Comparison of ENCODE assay signal across 18 cellular contexts in the genomic region with DNA sequence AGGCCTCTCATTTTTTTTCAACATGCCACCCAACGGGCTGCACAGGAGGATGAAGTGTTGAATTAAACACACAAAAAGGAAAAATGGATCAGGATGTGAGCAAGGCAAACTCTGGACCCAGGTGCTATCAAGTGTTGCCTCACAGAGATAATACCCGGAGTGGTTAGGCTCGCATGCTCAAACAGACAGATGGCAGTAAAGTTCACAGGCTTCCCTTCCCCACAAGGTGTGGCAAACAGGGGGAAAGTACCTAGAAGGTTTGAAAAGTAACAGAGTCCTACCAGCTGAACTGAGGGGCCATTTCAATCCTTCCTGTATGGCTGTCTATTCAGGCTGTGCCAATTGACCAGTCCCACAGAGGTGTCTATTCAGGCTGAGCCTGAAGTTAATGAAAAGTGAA.
DNase-seq lines count a peak whose midpoint lies in the region; ATAC-seq, FAIRE-seq and TF ChIP-seq lines count a peak whose summit lies in the region.
"Had no signal": no experiment of that assay in that cellular context is flagged by ENCODE, and none has a peak within 500 bp of the region (broad histone marks: within the 10 kb centered on the region; RNA-seq: fewer than 3 reads in every experiment).

No MANE protein-coding gene starts in this region.

- no peaks in the 10 kb centered on the region for H3K36me3 ChIP-seq in bronchial epithelial cell (ENCODE audit: control insufficient read depth, insufficient read depth, low read length)
- no peaks in the 10 kb centered on the region for H3K36me3 ChIP-seq in PC-9 (ENCODE audit: low read depth)
- no peaks in the 10 kb centered on the region for H3K36me3 ChIP-seq in SK-N-SH (replicated peaks in 1 of 2; ENCODE audit: control insufficient read depth in 1 of 2, insufficient read depth in 2 of 2, low read length in 1 of 2)
- H3K36me3 ChIP-seq: gastroesophageal sphincter, MG63, spleen, stomach had no signal

- H3K9me3 Mint-ChIP-seq in progenitor cell of endocrine pancreas (ENCODE audit: low read depth), result peaks cover 21% of the 10 kb centered on the region

- DNase-seq in bronchial epithelial cell (ENCODE audit: low read depth), result peak; percentile 11
- no peak for DNase-seq in progenitor cell of endocrine pancreas (ENCODE audit: low spot score, unreplicated experiment)
- no peak for DNase-seq in PC-9
- DNase-seq in SW480 (ENCODE audit: low spot score), result no peak
- DNase-seq in SK-N-SH, result no peak
- DNase-seq: activated T-cell treated with anti-CD3 and anti-CD28 coated beads, Interleukin-2, amount 50 U/mL, for 48 hours; CD4-positive, alpha-beta T cell; MG63; midbrain; NCI-H2081; Right ventricle myocardium superior; spleen; stomach; T1000 had no signal

- H3K4me1 Mint-ChIP-seq in progenitor cell of endocrine pancreas (ENCODE audit: low read depth), result peaks cover 7% of the 10 kb centered on the region

- peaks cover 11% of the 10 kb centered on the region for H3K36me3 Mint-ChIP-seq in progenitor cell of endocrine pancreas (ENCODE audit: insufficient read depth)

- no peak for TF ChIP-seq RAD21 in SK-N-SH (IDR thresholded peaks at IDR 0.05; ENCODE audit: low read length)

- BruUV-seq in PC-9 (replicated peaks; lab: Mats Ljungman, UMichigan), result no TSS peak

- H3F3A ChIP-seq in PC-9 (ENCODE audit: insufficient read depth, low read depth) (no peaks in the 10 kb centered on the region), SK-N-SH (replicated peaks; ENCODE audit: insufficient read depth) (no peaks in the 10 kb centered on the region)

- no peak overlapping the region for H3K9ac ChIP-seq in SK-N-SH

- ATAC-seq in GM18502 (IDR thresholded peaks at IDR 0.05; ENCODE audit: poor library complexity, unreplicated experiment), result peak; percentile 84
- ATAC-seq in GM19397 (IDR thresholded peaks at IDR 0.05; ENCODE audit: unreplicated experiment), result peak; percentile 91
- ATAC-seq in HG03064 (IDR thresholded peaks at IDR 0.05; ENCODE audit: low read depth, unreplicated experiment), result peak; percentile 86
- ATAC-seq: gastroesophageal sphincter had no signal

- no peak overlapping the region for H3K4me2 ChIP-seq in PC-9
- no peak overlapping the region for H3K4me2 ChIP-seq in SK-N-SH

- intact Hi-C loops in PC-9 (cut with micrococcal nuclease; ENCODE audit: unreplicated experiment), result no loop called here

- no peaks in the 10 kb centered on the region for H3K27me3 Mint-ChIP-seq in progenitor cell of endocrine pancreas
- H3K27me3 Mint-ChIP-seq: CD4-positive, alpha-beta T cell had no signal

- no peak overlapping the region for H3K27ac Mint-ChIP-seq in progenitor cell of endocrine pancreas
- H3K27ac Mint-ChIP-seq: CD4-positive, alpha-beta T cell had no signal

- H3K4me1 ChIP-seq in PC-9 (replicated peaks; ENCODE audit: insufficient read depth), result no peaks in the 10 kb centered on the region
- no peaks in the 10 kb centered on the region for H3K4me1 ChIP-seq in SK-N-SH (ENCODE audit: control insufficient read depth in 1 of 2, insufficient read depth in 2 of 2, low read depth in 1 of 2, low read length in 1 of 2)
- H3K4me1 ChIP-seq: gastroesophageal sphincter, spleen, stomach had no signal

- H3K27ac ChIP-seq in PC-9 (no peak overlapping the region), SK-N-SH (ENCODE audit: low read depth in 2 of 2, low read length in 1 of 2) (no peak overlapping the region)
- H3K27ac ChIP-seq: gastroesophageal sphincter, spleen, stomach had no signal

- H3K4me3 ChIP-seq in bronchial epithelial cell (ENCODE audit: low read depth, low read length), result no peak overlapping the region
- no peak overlapping the region for H3K4me3 ChIP-seq in PC-9
- no peak overlapping the region for H3K4me3 ChIP-seq in SK-N-SH (ENCODE audit: low read depth in 2 of 2, low read length in 1 of 2)
- H3K4me3 ChIP-seq: gastroesophageal sphincter, MG63, spleen, stomach had no signal

- no peaks in the 10 kb centered on the region for H3K27me3 ChIP-seq in bronchial epithelial cell (ENCODE audit: control insufficient read depth, insufficient read depth, low read length)
- H3K27me3 ChIP-seq in PC-9 (ENCODE audit: insufficient read depth, low read depth), result no peaks in the 10 kb centered on the region
- H3K27me3 ChIP-seq in SK-N-SH (ENCODE audit: insufficient read depth), result no peaks in the 10 kb centered on the region
- H3K27me3 ChIP-seq: gastroesophageal sphincter, MG63, spleen, stomach had no signal

- H2AFZ ChIP-seq in PC-9, result no peak overlapping the region
- no peak overlapping the region for H2AFZ ChIP-seq in SK-N-SH (ENCODE audit: low read depth)

- H3K79me2 ChIP-seq in PC-9 (ENCODE audit: low read depth) (no peaks in the 10 kb centered on the region), SK-N-SH (ENCODE audit: insufficient read depth) (no peaks in the 10 kb centered on the region)

- 0% methylated on average over 3 of the region's 3 CpGs for WGBS in SK-N-SH (ENCODE audit: low lambda C conversion rate)

- H3K9me3 ChIP-seq in PC-9 (ENCODE audit: insufficient read depth, low read depth) (no peaks in the 10 kb centered on the region), SK-N-SH (no peaks in the 10 kb centered on the region)
- H3K9me3 ChIP-seq: MG63 had no signal

- TF ChIP-seq EP300 in SK-N-SH (IDR thresholded peaks at IDR 0.05; ENCODE audit: borderline replicate concordance in 1 of 2, low read depth in 1 of 2, low read length in 1 of 2), result no peak

- H4K20me1 ChIP-seq in PC-9 (ENCODE audit: insufficient read depth), result no peaks in the 10 kb centered on the region
- no peaks in the 10 kb centered on the region for H4K20me1 ChIP-seq in SK-N-SH (ENCODE audit: insufficient read depth)

- no peak for TF ChIP-seq CTCF in bronchial epithelial cell (IDR thresholded peaks at IDR 0.05; ENCODE audit: insufficient read depth, low read length, severe bottlenecking)
- no peak for TF ChIP-seq CTCF in progenitor cell of endocrine pancreas (IDR thresholded peaks at IDR 0.05; ENCODE audit: unreplicated experiment)
- TF ChIP-seq CTCF in PC-9 (conservative IDR thresholded peaks at IDR 0.05), result no peak
- no peak for TF ChIP-seq CTCF in SK-N-SH (IDR thresholded peaks at IDR 0.05)

- CTCF ChIA-PET in PC-9 (lab: Charles Lee) (no interaction called here), SK-N-SH (lab: Yijun Ruan, JAX) (no interaction called here)

- no peaks in the 10 kb centered on the region for H3K9me2 ChIP-seq in PC-9 (ENCODE audit: insufficient read depth)
- no peaks in the 10 kb centered on the region for H3K9me2 ChIP-seq in SK-N-SH

- FAIRE-seq in bronchial epithelial cell (lab: Jason Lieb, UNC), result peak; percentile 91

- POLR2A ChIA-PET in PC-9 (lab: Charles Lee; ENCODE audit: unreplicated experiment), result no interaction called here
- POLR2A ChIA-PET in SK-N-SH (lab: Yijun Ruan, JAX), result no interaction called here

- H3K4me3 Mint-ChIP-seq in progenitor cell of endocrine pancreas (ENCODE audit: low read depth), result no peak overlapping the region
- H3K4me3 Mint-ChIP-seq: CD4-positive, alpha-beta T cell had no signal

TF ChIP-seq in SK-N-SH, 30 proteins besides CTCF, POLR2A, EP300 and RAD21:
- TF ChIP-seq NFIC (IDR thresholded peaks at IDR 0.05; ENCODE audit: borderline replicate concordance) (no peak), ELF1 (IDR thresholded peaks at IDR 0.05) (no peak), RFX5 (IDR thresholded peaks at IDR 0.05; ENCODE audit: low read length) (no peak), POLR2AphosphoS5 (IDR thresholded peaks at IDR 0.05; ENCODE audit: low read depth, low read length) (no peak), GABPA (IDR thresholded peaks at IDR 0.05; ENCODE audit: low read depth) (no peak), TAF1 (IDR thresholded peaks at IDR 0.05; ENCODE audit: borderline replicate concordance, low read depth, low read length) (no peak)
- TF ChIP-seq, protein P1, sequence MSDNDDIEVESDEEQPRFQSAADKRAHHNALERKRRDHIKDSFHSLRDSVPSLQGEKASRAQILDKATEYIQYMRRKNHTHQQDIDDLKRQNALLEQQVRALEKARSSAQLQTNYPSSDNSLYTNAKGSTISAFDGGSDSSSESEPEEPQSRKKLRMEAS (IDR thresholded peaks at IDR 0.05; ENCODE audit: low read depth), result no peak
TF ChIP-seq in SK-N-SH: peak in this region for 0.
